In the genomic region with DNA sequence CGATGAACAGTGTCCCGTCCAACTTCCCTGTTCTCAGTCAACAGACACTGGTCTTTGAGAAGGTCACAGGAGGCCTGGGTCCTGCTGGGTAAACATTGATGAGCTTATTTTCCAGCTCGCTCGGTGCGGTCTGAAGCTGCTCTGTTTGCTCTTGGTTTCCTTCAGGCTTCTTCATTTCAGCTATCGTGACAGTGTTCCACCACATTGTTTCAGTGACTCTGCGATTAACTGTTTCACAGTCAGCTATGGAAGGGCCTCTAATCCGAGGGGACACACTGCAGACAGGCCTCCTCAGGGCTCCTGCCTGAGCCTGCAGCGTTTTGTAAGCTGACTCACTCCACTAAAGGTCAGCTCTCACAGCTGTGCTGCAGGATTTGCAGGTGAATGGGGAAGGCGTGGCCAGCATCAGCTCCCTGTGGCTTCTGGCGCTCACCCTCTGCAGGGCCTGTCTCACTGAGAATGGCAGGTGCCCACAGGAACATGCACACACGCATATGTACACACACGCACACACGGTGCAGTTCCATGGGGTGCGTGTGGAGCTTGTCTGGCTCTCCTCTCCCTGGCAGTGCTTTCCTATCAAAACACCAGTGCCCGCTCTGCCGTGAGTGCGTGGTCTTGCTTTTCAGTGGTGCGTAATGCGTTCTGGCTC, we compare ENCODE assay signal across 12 cellular contexts.
DNase-seq lines count a peak whose midpoint lies in the region; ATAC-seq and TF ChIP-seq lines count a peak whose summit lies in the region.
"Had no signal": no experiment of that assay in that cellular context is flagged by ENCODE, and none has a peak within 500 bp of the region (broad histone marks: within the 10 kb centered on the region; RNA-seq: fewer than 3 reads in every experiment).

No MANE protein-coding gene starts in this region.

- WGBS in ectodermal cell, 2 experiments: 39 to 40% methylated on average over 20 of the region's 20 CpGs

- ATAC-seq in HCT116 (peak; percentile 83), HG02610 (IDR thresholded peaks at IDR 0.05; ENCODE audit: unreplicated experiment) (no peak), GM21723 (IDR thresholded peaks at IDR 0.05; ENCODE audit: unreplicated experiment) (no peak)

- H3K4me3 Mint-ChIP-seq in neural progenitor cell: no peak overlapping the region
- H3K4me3 Mint-ChIP-seq: T-helper 2 cell treated with Interferon-gamma antibody and Interleukin-4, amounts not matched to agents 5 μg/mL and 100 μg/mL, for 36 hours had no signal

- peaks cover 61% of the 10 kb centered on the region for H3F3A ChIP-seq in neural progenitor cell (ENCODE audit: low read depth)

- intact Hi-C loops in HCT116 (cut with micrococcal nuclease): no loop called here

- H3K9me3 Mint-ChIP-seq in neural progenitor cell: peaks cover 8% of the 10 kb centered on the region
- H3K9me3 Mint-ChIP-seq: T-helper 2 cell treated with Interferon-gamma antibody and Interleukin-4, amounts not matched to agents 5 μg/mL and 100 μg/mL, for 36 hours had no signal

- H3K9ac ChIP-seq in HCT116 (ENCODE audit: low read length) (no peak overlapping the region), neural progenitor cell (no peak overlapping the region)

- H3K4me1 Mint-ChIP-seq in neural progenitor cell: peaks cover 49% of the 10 kb centered on the region

- no peak overlapping the region for H3K4me3 ChIP-seq in HCT116 (replicated peaks in 1 of 2; ENCODE audit: low read depth in 1 of 2, low read length in 2 of 2)
- no peak overlapping the region for H3K4me3 ChIP-seq in ectodermal cell (ENCODE audit: insufficient read depth, low read depth, low read length)
- peak overlapping the region; percentile 13 for H3K4me3 ChIP-seq in neural progenitor cell
- H3K4me3 ChIP-seq: HAP-1 had no signal

- DNase-seq in HCT116 (ENCODE audit: low read depth, low spot score): no peak
- DNase-seq in NCI-H2196 treated with DMSO at 0.1 percent for 48 hours (lab: John Stamatoyannopoulos, UW; ENCODE audit: unreplicated experiment): peak; percentile 30
- DNase-seq in neural progenitor cell (ENCODE audit: low spot score): peak; percentile 84
- no peak for DNase-seq in DMS79 treated with DMSO at 0.1 percent for 48 hours (lab: John Stamatoyannopoulos, UW)
- no peak for DNase-seq in caudate nucleus (lab: John Stamatoyannopoulos, UW)
- DNase-seq: hippocampal formation, Kasumi-1 had no signal

- TF ChIP-seq RAD21 in HCT116 (IDR thresholded peaks at IDR 0.05; ENCODE audit: low read depth): no peak

- H3K4me1 ChIP-seq in HCT116 (ENCODE audit: control insufficient read depth in 1 of 2, insufficient read depth in 2 of 2, low read length in 2 of 2) (peaks cover 5 to 13% of the 10 kb centered on the region in 2 experiments), ectodermal cell (ENCODE audit: control insufficient read depth, insufficient read depth, low read length) (peaks cover 12% of the 10 kb centered on the region), neural progenitor cell (peaks cover 71% of the 10 kb centered on the region)
- H3K4me1 ChIP-seq: HAP-1 had no signal

- H3K36me3 Mint-ChIP-seq in neural progenitor cell: peaks cover 55% of the 10 kb centered on the region

- CTCF ChIA-PET in HCT116 (lab: Charles Lee): interaction anchor here (0.9 kb wide), 1 partner anchor 26 kb away, joined by 3 read pairs; no protein-coding TSS in a partner anchor

- H3K27me3 Mint-ChIP-seq in neural progenitor cell (ENCODE audit: insufficient read depth, low read depth): no peaks in the 10 kb centered on the region

- peak overlapping the region; percentile 12 for H3K4me2 ChIP-seq in HCT116 (ENCODE audit: low read length)
- peak overlapping the region; percentile 66 for H3K4me2 ChIP-seq in neural progenitor cell

- POLR2A ChIA-PET in HCT116 (lab: Charles Lee): no interaction called here

- peak overlapping the region; percentile 89 for H3K27ac Mint-ChIP-seq in neural progenitor cell
- H3K27ac Mint-ChIP-seq: T-helper 2 cell treated with Interferon-gamma antibody and Interleukin-4, amounts not matched to agents 5 μg/mL and 100 μg/mL, for 36 hours had no signal

- H3K27ac ChIP-seq in HCT116 (ENCODE audit: low read depth, low read length) (peak overlapping the region; percentile 16; the same call in 1 of the 2 replicates), ectodermal cell (ENCODE audit: insufficient read depth, low read depth, low read length, poor library complexity, severe bottlenecking) (peak overlapping the region; percentile 38), neural progenitor cell (peak overlapping the region; percentile 96), caudate nucleus (ENCODE audit: low read depth, low read length) (no peak overlapping the region)

- H3K36me3 ChIP-seq in HCT116 (ENCODE audit: control insufficient read depth in 1 of 2, insufficient read depth in 2 of 2, low read length in 2 of 2): no peaks in the 10 kb centered on the region
- peaks cover 21% of the 10 kb centered on the region for H3K36me3 ChIP-seq in ectodermal cell (ENCODE audit: control insufficient read depth, insufficient read depth, low read length)
- H3K36me3 ChIP-seq in neural progenitor cell: no peaks in the 10 kb centered on the region
- H3K36me3 ChIP-seq: HAP-1 had no signal

- H3K27me3 ChIP-seq in HCT116 (ENCODE audit: insufficient read depth, low read length): no peaks in the 10 kb centered on the region
- no peaks in the 10 kb centered on the region for H3K27me3 ChIP-seq in ectodermal cell (ENCODE audit: control insufficient read depth, insufficient read depth, low read length, poor library complexity, severe bottlenecking)
- no peaks in the 10 kb centered on the region for H3K27me3 ChIP-seq in neural progenitor cell

- H4K20me1 ChIP-seq in HCT116 (ENCODE audit: insufficient read depth) (no peaks in the 10 kb centered on the region), neural progenitor cell (ENCODE audit: low read depth) (peaks cover 58% of the 10 kb centered on the region)

- H3K79me2 ChIP-seq in HCT116 (ENCODE audit: insufficient read depth, low read length) (no peaks in the 10 kb centered on the region), neural progenitor cell (ENCODE audit: low read depth) (peaks cover 58% of the 10 kb centered on the region)

- RAD21 ChIA-PET in HCT116 (lab: Charles Lee; ENCODE audit: low non-redundant PET in 1 of 2, low total read pairs in 2 of 2, uncharacterized antibody in 2 of 2, unreplicated experiment in 2 of 2): no interaction called here

- H3K9me2 ChIP-seq in HCT116 (ENCODE audit: insufficient read depth): no peaks in the 10 kb centered on the region

- BruUV-seq in HCT116 (replicated peaks; lab: Mats Ljungman, UMichigan): no TSS peak

- H3K9me3 ChIP-seq in HCT116 (ENCODE audit: control insufficient read depth in 1 of 2, insufficient read depth in 1 of 2, low read depth in 1 of 2, low read length in 2 of 2): no peaks in the 10 kb centered on the region
- H3K9me3 ChIP-seq in ectodermal cell (ENCODE audit: control insufficient read depth, low read length): no peaks in the 10 kb centered on the region
- H3K9me3 ChIP-seq in neural progenitor cell (ENCODE audit: low read depth): no peaks in the 10 kb centered on the region
- H3K9me3 ChIP-seq: HAP-1 had no signal

- H2AFZ ChIP-seq in HCT116 (ENCODE audit: low read depth, low read length, poor library complexity, severe bottlenecking) (no peak overlapping the region), neural progenitor cell (replicated peaks) (no peak overlapping the region)

- TF ChIP-seq CTCF in HCT116 (IDR thresholded peaks at IDR 0.05 in 2 of 3, conservative IDR thresholded peaks at IDR 0.05 in 1 of 3; ENCODE audit: borderline replicate concordance in 1 of 3, insufficient read depth in 1 of 3, low read depth in 2 of 3, low read length in 2 of 3): no peak
- no peak for TF ChIP-seq CTCF in neural progenitor cell (IDR thresholded peaks at IDR 0.05)

- no peak for TF ChIP-seq POLR2A in HCT116 (IDR thresholded peaks at IDR 0.05; ENCODE audit: borderline replicate concordance, extremely low read depth, insufficient read depth, insufficient read length)

TF ChIP-seq in HCT116, 20 proteins besides CTCF, POLR2A, EP300 and RAD21:
- TF ChIP-seq MAX (IDR thresholded peaks at IDR 0.05) (no peak), EZH2 (IDR thresholded peaks at IDR 0.05) (no peak), EGR1 (IDR thresholded peaks at IDR 0.05; ENCODE audit: low read depth) (no peak)

Comparison
In these comparisons a context has a peak if more than half of its experiments do, and no peak if none do; other contexts are left out.
1. DNase-seq: peak in NCI-H2196 treated with DMSO at 0.1 percent for 48 hours (single experiment) and neural progenitor cell (single experiment); none in HCT116 (single experiment), DMS79 treated with DMSO at 0.1 percent for 48 hours (single experiment) and caudate nucleus (0 of 61).